ENCODE assay signal across 8 cellular contexts in genomic region chr1:205631727-205632373, GRCh38. TPM values are rescaled to one million over a fixed set of nuclear protein-coding genes. Genes with fewer than 3 reads are reported as not detected.
DNase-seq lines count a peak whose midpoint lies in the region; ATAC-seq and TF ChIP-seq lines count a peak whose summit lies in the region.

A gene with protein sequence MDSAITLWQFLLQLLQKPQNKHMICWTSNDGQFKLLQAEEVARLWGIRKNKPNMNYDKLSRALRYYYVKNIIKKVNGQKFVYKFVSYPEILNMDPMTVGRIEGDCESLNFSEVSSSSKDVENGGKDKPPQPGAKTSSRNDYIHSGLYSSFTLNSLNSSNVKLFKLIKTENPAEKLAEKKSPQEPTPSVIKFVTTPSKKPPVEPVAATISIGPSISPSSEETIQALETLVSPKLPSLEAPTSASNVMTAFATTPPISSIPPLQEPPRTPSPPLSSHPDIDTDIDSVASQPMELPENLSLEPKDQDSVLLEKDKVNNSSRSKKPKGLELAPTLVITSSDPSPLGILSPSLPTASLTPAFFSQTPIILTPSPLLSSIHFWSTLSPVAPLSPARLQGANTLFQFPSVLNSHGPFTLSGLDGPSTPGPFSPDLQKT (minus strand): TSS chr1:205632011. CDS start chr1:205623882, 8,129 bp downstream.

- H3K4me3 ChIP-seq in AG04449 (ENCODE audit: low read depth, low read length) (peak within 1 kb of the TSS; percentile 74), WERI-Rb-1 (ENCODE audit: low read depth, low read length) (peak within 1 kb of the TSS; percentile 79), mammary epithelial cell (replicated peaks in 1 of 3; ENCODE audit: insufficient read depth in 1 of 3, low read depth in 2 of 3, low read length in 3 of 3) (peak within 1 kb of the TSS; percentile 73 to 87 (median 81)), smooth muscle cell (peak within 1 kb of the TSS; percentile 77)

- H3K36me3 ChIP-seq in WERI-Rb-1 (peaks cover under 1% of the 10 kb centered on the region; the same call in 1 of the 2 replicates), mammary epithelial cell (ENCODE audit: insufficient read depth, low read length) (no peaks in the 10 kb centered on the region), smooth muscle cell (ENCODE audit: low read depth) (no peaks in the 10 kb centered on the region)

- H3K4me2 ChIP-seq in mammary epithelial cell (ENCODE audit: insufficient read depth, low read depth, low read length) (peak within 1 kb of the TSS; percentile 90), smooth muscle cell (peak within 1 kb of the TSS; percentile 96)

- dilution Hi-C loops in mammary epithelial cell (cut with HindIII; ENCODE audit: low sequenced_read_pairs), result loop anchor here (5.0 kb wide), 1 partner anchor 35 kb away; no protein-coding TSS in a partner anchor

- POLR2A ChIA-PET in AG04449 (lab: Yijun Ruan, JAX), result interaction anchor here (0.8 to 1.4 kb wide), 3 partner anchors 40 to 117 kb away, joined by 3 to 5 read pairs (median 5); no protein-coding TSS in a partner anchor

- CTCF ChIA-PET in AG04449 (lab: Yijun Ruan, JAX), result interaction anchor here (0.6 to 7.1 kb wide), 24 partner anchors 9 to 295 kb away, joined by 3 to 142 read pairs (median 6); no protein-coding TSS in a partner anchor
- CTCF ChIA-PET in mammary epithelial cell (lab: Charles Lee; ENCODE audit: low non-redundant PET), result interaction anchor here (0.9 kb wide), 1 partner anchor 40 kb away, joined by 6 read pairs; no protein-coding TSS in a partner anchor

- TF ChIP-seq CTCF in AG04449 (IDR thresholded peaks at IDR 0.05; ENCODE audit: insufficient read depth, low read length, missing control alignments) (peak; percentile 78), WERI-Rb-1 (IDR thresholded peaks at IDR 0.05; ENCODE audit: low read depth, low read length) (peak; percentile 97), mammary epithelial cell (conservative IDR thresholded peaks at IDR 0.05 in 1 of 2, IDR thresholded peaks at IDR 0.05 in 1 of 2; ENCODE audit: extremely low read depth in 1 of 2, insufficient read depth in 1 of 2, low read depth in 1 of 2, low read length in 2 of 2) (peak; percentile 45 to 84), smooth muscle cell (IDR thresholded peaks at IDR 0.05; ENCODE audit: borderline replicate concordance, insufficient read depth, poor library complexity, severe bottlenecking) (peak; percentile 49)

- H4K20me1 ChIP-seq in mammary epithelial cell (ENCODE audit: insufficient read depth, low read length) (no peaks in the 10 kb centered on the region), smooth muscle cell (ENCODE audit: low read depth) (peaks cover 19% of the 10 kb centered on the region)

- WGBS in mammary epithelial cell (ENCODE audit: low coverage, missing lambda C conversion rate), result 2% methylated on average over 19 of the region's 82 CpGs
- under 1% methylated on average over 73 of the region's 82 CpGs for WGBS in smooth muscle cell (ENCODE audit: low lambda C conversion rate)

- DNase-seq in AG04449 (ENCODE audit: low read depth, low spot score) (peak; percentile 85), NCI-H2196 treated with DMSO at 0.1 percent for 48 hours (lab: John Stamatoyannopoulos, UW; ENCODE audit: unreplicated experiment) (peak; percentile 91), WERI-Rb-1 (peak; percentile 100), mammary epithelial cell (peak; percentile 96), iPS-NIHi11 (ENCODE audit: low spot score) (peak; percentile 97), smooth muscle cell (lab: John Stamatoyannopoulos, UW; ENCODE audit: unreplicated experiment) (peak; percentile 94)

- H2AFZ ChIP-seq in mammary epithelial cell (ENCODE audit: low read depth, low read length) (peak within 1 kb of the TSS; percentile 95), smooth muscle cell (ENCODE audit: low read depth) (peak within 1 kb of the TSS; percentile 91)

- in situ Hi-C loops in mammary epithelial cell (cut with MboI; ENCODE audit: low sequenced_read_pairs in 2 of 2), result loop anchor here in 1 of 2 donors (5.0 kb wide), 1 partner anchor 40 kb away; no protein-coding TSS in a partner anchor

- BruUV-seq in mammary epithelial cell (replicated peaks; lab: Mats Ljungman, UMichigan), result TSS peak; percentile 84

- H3F3A ChIP-seq in smooth muscle cell (ENCODE audit: low read depth), result no peaks in the 10 kb centered on the region

- H3K9me3 ChIP-seq in WERI-Rb-1 (ENCODE audit: severe bottlenecking), result no peaks in the 10 kb centered on the region
- H3K9me3 ChIP-seq in mammary epithelial cell (replicated peaks; ENCODE audit: insufficient read depth, low read length), result no peaks in the 10 kb centered on the region
- no peaks in the 10 kb centered on the region for H3K9me3 ChIP-seq in smooth muscle cell (replicated peaks; ENCODE audit: low read depth)

- peak within 1 kb of the TSS; percentile 90 for H3K27ac ChIP-seq in WERI-Rb-1
- H3K27ac ChIP-seq in mammary epithelial cell (ENCODE audit: insufficient read depth, low read depth, low read length), result peak within 1 kb of the TSS; percentile 95
- peak within 1 kb of the TSS; percentile 96 for H3K27ac ChIP-seq in smooth muscle cell (ENCODE audit: low read depth)

- H3K9ac ChIP-seq in mammary epithelial cell (ENCODE audit: insufficient read depth, low read length), result peak within 1 kb of the TSS; percentile 95
- H3K9ac ChIP-seq in smooth muscle cell (ENCODE audit: low read depth), result peak within 1 kb of the TSS; percentile 96

- H3K27me3 ChIP-seq in WERI-Rb-1 (ENCODE audit: insufficient read depth, low read depth, severe bottlenecking) (no peaks in the 10 kb centered on the region), mammary epithelial cell (ENCODE audit: insufficient read depth, low read length) (no peaks in the 10 kb centered on the region), smooth muscle cell (ENCODE audit: low read depth) (no peaks in the 10 kb centered on the region)

- intact Hi-C loops in mammary epithelial cell (cut with micrococcal nuclease), result loop anchor here (1.0 to 5.0 kb wide), 4 partner anchors 25 to 103 kb away; no protein-coding TSS in a partner anchor

- ATAC-seq in GM18870 (IDR thresholded peaks at IDR 0.05; ENCODE audit: unreplicated experiment) (peak; percentile 57), HG03135 (IDR thresholded peaks at IDR 0.05; ENCODE audit: unreplicated experiment) (peak; percentile 79)

- H3K79me2 ChIP-seq in mammary epithelial cell (ENCODE audit: insufficient read depth, low read length) (peaks cover 42% of the 10 kb centered on the region), smooth muscle cell (ENCODE audit: low read depth) (peaks cover 41% of the 10 kb centered on the region)

- peaks cover 37% of the 10 kb centered on the region for H3K4me1 ChIP-seq in mammary epithelial cell (ENCODE audit: insufficient read depth, low read length)
- peaks cover 12% of the 10 kb centered on the region for H3K4me1 ChIP-seq in smooth muscle cell (ENCODE audit: low read depth)

RNA-seq across cellular contexts. Expression of the gene that starts here (rescaled TPM):
- total RNA-seq in mammary epithelial cell, result 10 to 100 TPM; 17.7 to 38.6 TPM
- polyA plus RNA-seq in mammary epithelial cell, result 4.9 TPM
- 37.7 TPM for polyA minus RNA-seq in mammary epithelial cell
- total RNA-seq in smooth muscle cell, result 15.5 and 16.6 TPM in 2 replicates
- 3.6 and 3.7 TPM in 2 replicates for polyA plus RNA-seq in smooth muscle cell

Comparison
In these comparisons a context has a peak if more than half of its experiments do, and no peak if none do; other contexts are left out.
1. Peak in every context shown above with its lines: DNase-seq, ATAC-seq, H3K4me3 ChIP-seq and H3K27ac ChIP-seq.